In genomic region chr22:17587631-17588030, GRCh38 we compare ENCODE assay signal across 32 cellular contexts. TPM values are rescaled to one million over a fixed set of nuclear protein-coding genes. Genes with fewer than 3 reads are reported as not detected.
DNase-seq lines count a peak whose midpoint lies in the region; ATAC-seq and TF ChIP-seq lines count a peak whose summit lies in the region.
"Had no signal": no experiment of that assay in that cellular context is flagged by ENCODE, and none has a peak within 500 bp of the region (broad histone marks: within the 10 kb centered on the region; RNA-seq: fewer than 3 reads in every experiment).

No MANE protein-coding gene starts in this region.

- H2AFZ ChIP-seq in GM23338 (no peak overlapping the region), trophoblast cell (ENCODE audit: insufficient read depth, low read length, poor library complexity) (no peak overlapping the region), mesenchymal stem cell (ENCODE audit: low read depth, low read length) (no peak overlapping the region)

- H3K9me3 ChIP-seq in trophoblast cell (ENCODE audit: insufficient read depth, low read depth, low read length) (no peaks in the 10 kb centered on the region), mesenchymal stem cell (ENCODE audit: control insufficient read depth, low read length) (no peaks in the 10 kb centered on the region)
- H3K9me3 ChIP-seq: breast epithelium, HAP-1, sigmoid colon, uterus had no signal

- H3K27me3 ChIP-seq in GM23338 (ENCODE audit: insufficient read depth) = no peaks in the 10 kb centered on the region
- no peaks in the 10 kb centered on the region for H3K27me3 ChIP-seq in trophoblast cell (ENCODE audit: insufficient read depth, low read length)
- H3K27me3 ChIP-seq in mesenchymal stem cell (ENCODE audit: control insufficient read depth in 1 of 2, insufficient read depth in 1 of 2, low read length in 2 of 2) = no peaks in the 10 kb centered on the region
- H3K27me3 ChIP-seq: breast epithelium, sigmoid colon, uterus had no signal

- peak; percentile 35 for ATAC-seq in GM23338
- ATAC-seq: effector memory CD8-positive, alpha-beta T cell; stimulated activated memory B cell treated with anti-CD40 and anti-IgM and Interleukin-4, amounts not matched to agents 10 μg/mL and 1 μg/mL and 100 μg/mL, for 72 hours had no signal

- H3K36me3 Mint-ChIP-seq in GM23338 (ENCODE audit: low read depth) (peaks cover 28% of the 10 kb centered on the region), brain (peaks cover 19% of the 10 kb centered on the region)

- H3K14ac ChIP-seq in trophoblast cell (ENCODE audit: low read length) = no peak overlapping the region
- no peak overlapping the region for H3K14ac ChIP-seq in mesenchymal stem cell (ENCODE audit: low read length in 2 of 2)

- H3K27me3 Mint-ChIP-seq in GM23338 (ENCODE audit: insufficient read depth, low read depth, poor library complexity) = no peaks in the 10 kb centered on the region
- no peaks in the 10 kb centered on the region for H3K27me3 Mint-ChIP-seq in brain
- H3K27me3 Mint-ChIP-seq: activated CD4-positive, alpha-beta memory T cell treated with anti-CD3 and anti-CD28 coated beads, Interleukin-2, amount 10 ng/mL, durations not matched to agents 7 days and 5 days; activated naive CD4-positive, alpha-beta T cell treated with anti-CD3 and anti-CD28 coated beads, Interleukin-2, amount 10 ng/mL, durations not matched to agents 7 days and 5 days; effector memory CD8-positive, alpha-beta T cell; progenitor cell of endocrine pancreas; stimulated activated memory B cell treated with anti-CD40 and anti-IgM and Interleukin-4, amounts not matched to agents 10 μg/mL and 1 μg/mL and 100 μg/mL, for 72 hours had no signal

- H2BK120ac ChIP-seq in trophoblast cell (ENCODE audit: insufficient read depth, low read length, poor library complexity) (no peak overlapping the region), mesenchymal stem cell (ENCODE audit: low read depth, low read length) (no peak overlapping the region)

- H3K9me3 Mint-ChIP-seq in GM23338 (no peaks in the 10 kb centered on the region), brain (no peaks in the 10 kb centered on the region)
- H3K9me3 Mint-ChIP-seq: activated CD4-positive, alpha-beta memory T cell treated with anti-CD3 and anti-CD28 coated beads, Interleukin-2, amount 10 ng/mL, durations not matched to agents 7 days and 5 days; activated naive CD4-positive, alpha-beta T cell treated with anti-CD3 and anti-CD28 coated beads, Interleukin-2, amount 10 ng/mL, durations not matched to agents 7 days and 5 days; CD4-positive, alpha-beta memory T cell; effector memory CD8-positive, alpha-beta T cell; stimulated activated memory B cell treated with anti-CD40 and anti-IgM and Interleukin-4, amounts not matched to agents 10 μg/mL and 1 μg/mL and 100 μg/mL, for 72 hours; T-helper 1 cell treated with Interleukin-12 subunit alpha and Interleukin-12 subunit beta and Interleukin-4 antibody, amounts not matched to agents 30 μg/mL and 1 μg/mL, for 36 hours had no signal

- H3K18ac ChIP-seq in trophoblast cell (ENCODE audit: low read length) = no peak overlapping the region
- no peak overlapping the region for H3K18ac ChIP-seq in mesenchymal stem cell (ENCODE audit: low read depth in 1 of 2, low read length in 2 of 2)

- H3K9me2 ChIP-seq in GM23338 (ENCODE audit: insufficient read depth) = no peaks in the 10 kb centered on the region

- H2BK5ac ChIP-seq in trophoblast cell (ENCODE audit: low read depth, low read length, poor library complexity) (no peak overlapping the region), mesenchymal stem cell (ENCODE audit: low read depth, low read length, poor library complexity, severe bottlenecking) (no peak overlapping the region)

- H3K79me1 ChIP-seq in trophoblast cell (ENCODE audit: low read length) = no peaks in the 10 kb centered on the region
- no peaks in the 10 kb centered on the region for H3K79me1 ChIP-seq in mesenchymal stem cell (replicated peaks; ENCODE audit: low read length, poor library complexity, severe bottlenecking)

- H3F3A ChIP-seq in GM23338 (replicated peaks; ENCODE audit: low read depth) = 0 out of 2 replicates have a peak, but pooled peaks cover 3% of the 10 kb centered on the region

- TF ChIP-seq CTCF in GM23338 (conservative IDR thresholded peaks at IDR 0.05; ENCODE audit: low read depth in 2 of 2) (no peak), brain (conservative IDR thresholded peaks at IDR 0.05) (no peak)

- no peaks in the 10 kb centered on the region for H3K79me2 ChIP-seq in GM23338 (replicated peaks; ENCODE audit: insufficient read depth)
- no peaks in the 10 kb centered on the region for H3K79me2 ChIP-seq in trophoblast cell (ENCODE audit: control insufficient read depth, insufficient read depth, low read length, poor library complexity)

- H2BK15ac ChIP-seq in mesenchymal stem cell (ENCODE audit: low read depth, poor library complexity, severe bottlenecking) = no peak overlapping the region

- H3K27ac Mint-ChIP-seq in GM23338 (no peak overlapping the region), brain (peak overlapping the region in 3 of 5 experiments; percentile 12 to 77 (median 63))
- H3K27ac Mint-ChIP-seq: activated CD4-positive, alpha-beta memory T cell treated with anti-CD3 and anti-CD28 coated beads, Interleukin-2, amount 10 ng/mL, durations not matched to agents 7 days and 5 days; activated naive CD4-positive, alpha-beta T cell treated with anti-CD3 and anti-CD28 coated beads, Interleukin-2, amount 10 ng/mL, durations not matched to agents 7 days and 5 days; effector memory CD8-positive, alpha-beta T cell; progenitor cell of endocrine pancreas; stimulated activated memory B cell treated with anti-CD40 and anti-IgM and Interleukin-4, amounts not matched to agents 10 μg/mL and 1 μg/mL and 100 μg/mL, for 72 hours; T-helper 1 cell treated with Interleukin-12 subunit alpha and Interleukin-12 subunit beta and Interleukin-4 antibody, amounts not matched to agents 30 μg/mL and 1 μg/mL, for 36 hours had no signal

- H2BK12ac ChIP-seq in trophoblast cell (ENCODE audit: low read length) (no peak overlapping the region), mesenchymal stem cell (ENCODE audit: low read length in 2 of 2) (no peak overlapping the region)

- H4K12ac ChIP-seq in trophoblast cell (ENCODE audit: low read depth, low read length) = no peak overlapping the region

- no peak overlapping the region for H4K8ac ChIP-seq in trophoblast cell (ENCODE audit: low read depth, low read length)
- no peak overlapping the region for H4K8ac ChIP-seq in mesenchymal stem cell (ENCODE audit: low read length)

- H3K4me3 Mint-ChIP-seq in GM23338 = no peak overlapping the region
- H3K4me3 Mint-ChIP-seq in brain = no peak overlapping the region
- H3K4me3 Mint-ChIP-seq: activated CD4-positive, alpha-beta memory T cell treated with anti-CD3 and anti-CD28 coated beads, Interleukin-2, amount 10 ng/mL, durations not matched to agents 7 days and 5 days; activated naive CD4-positive, alpha-beta T cell treated with anti-CD3 and anti-CD28 coated beads, Interleukin-2, amount 10 ng/mL, durations not matched to agents 7 days and 5 days; CD4-positive, alpha-beta memory T cell; effector memory CD8-positive, alpha-beta T cell; stimulated activated memory B cell treated with anti-CD40 and anti-IgM and Interleukin-4, amounts not matched to agents 10 μg/mL and 1 μg/mL and 100 μg/mL, for 72 hours; T-helper 1 cell treated with Interleukin-12 subunit alpha and Interleukin-12 subunit beta and Interleukin-4 antibody, amounts not matched to agents 30 μg/mL and 1 μg/mL, for 36 hours had no signal

- H2AK5ac ChIP-seq in trophoblast cell (ENCODE audit: low read length) (no peak overlapping the region), mesenchymal stem cell (ENCODE audit: low read length, severe bottlenecking) (no peak overlapping the region)

- H3K27ac ChIP-seq in GM23338 (ENCODE audit: low read depth) (no peak overlapping the region), trophoblast cell (ENCODE audit: low read depth, low read length) (no peak overlapping the region), mesenchymal stem cell (ENCODE audit: low read length, poor library complexity, severe bottlenecking) (no peak overlapping the region)
- H3K27ac ChIP-seq: breast epithelium, sigmoid colon, uterus had no signal

- H3K4ac ChIP-seq in trophoblast cell (ENCODE audit: low read depth, low read length) (no peak overlapping the region), mesenchymal stem cell (ENCODE audit: low read depth in 1 of 2, low read length in 2 of 2) (no peak overlapping the region)

- H4K20me1 ChIP-seq in GM23338 (replicated peaks; ENCODE audit: insufficient read depth) = no peaks in the 10 kb centered on the region

- no peak overlapping the region for H4K91ac ChIP-seq in trophoblast cell (ENCODE audit: low read depth, low read length)
- H4K91ac ChIP-seq in mesenchymal stem cell (ENCODE audit: low read length) = no peak overlapping the region

- H3K9ac ChIP-seq in trophoblast cell (ENCODE audit: low read length) (no peak overlapping the region), mesenchymal stem cell (ENCODE audit: low read length) (no peak overlapping the region)

- H3K4me1 ChIP-seq in GM23338 (ENCODE audit: insufficient read depth) (no peaks in the 10 kb centered on the region), trophoblast cell (ENCODE audit: control insufficient read depth in 1 of 2, insufficient read depth in 2 of 2, low read length in 2 of 2) (no peaks in the 10 kb centered on the region), mesenchymal stem cell (ENCODE audit: control insufficient read depth, insufficient read depth, low read depth, low read length) (no peaks in the 10 kb centered on the region)
- H3K4me1 ChIP-seq: breast epithelium, HAP-1, sigmoid colon, uterus had no signal

- peaks cover 13% of the 10 kb centered on the region for H3K36me3 ChIP-seq in GM23338 (ENCODE audit: insufficient read depth)
- peaks cover 22 to 35% of the 10 kb centered on the region in 2 experiments for H3K36me3 ChIP-seq in trophoblast cell (ENCODE audit: control insufficient read depth in 1 of 2, insufficient read depth in 2 of 2, low read length in 2 of 2)
- H3K36me3 ChIP-seq in mesenchymal stem cell (ENCODE audit: control insufficient read depth in 1 of 2, insufficient read depth in 2 of 2, low read depth in 1 of 2, low read length in 2 of 2) = peaks cover 38 to 39% of the 10 kb centered on the region in 2 experiments
- H3K36me3 ChIP-seq: breast epithelium, uterus had no signal

- H3K4me3 ChIP-seq in GM23338 (no peak overlapping the region), trophoblast cell (ENCODE audit: low read depth, low read length) (peak overlapping the region; percentile 35), mesenchymal stem cell (ENCODE audit: insufficient read depth in 1 of 2, low read depth in 1 of 2, low read length in 2 of 2) (no peak overlapping the region)
- H3K4me3 ChIP-seq: breast epithelium, HAP-1, sigmoid colon, uterus had no signal

- DNase-seq in NCI-H748 (lab: John Stamatoyannopoulos, UW; ENCODE audit: unreplicated experiment) (peak; percentile 8), NCI-H748 treated with DMSO at 0.1 percent for 48 hours (lab: John Stamatoyannopoulos, UW) (no peak), GM23338 (ENCODE audit: low spot score) (no peak), trophoblast cell (no peak), middle frontal gyrus (ENCODE audit: extremely low spot score, low spot score) (no peak), NCI-H526 treated with DMSO at 0.1 percent for 48 hours (lab: John Stamatoyannopoulos, UW) (no peak), mesenchymal stem cell (no peak)
- DNase-seq: activated CD4-positive, alpha-beta memory T cell treated with anti-CD3 and anti-CD28 coated beads, Interleukin-2, amount 10 ng/mL, durations not matched to agents 7 days and 5 days; activated CD4-positive, alpha-beta T cell treated with anti-CD3 and anti-CD28 coated beads for 1 hour; activated CD8-positive, alpha-beta memory T cell treated with anti-CD3 and anti-CD28 coated beads, Interleukin-2, amount 50 U/mL, for 48 hours; activated naive CD4-positive, alpha-beta T cell treated with anti-CD3 and anti-CD28 coated beads, Interleukin-2, amount 10 ng/mL, durations not matched to agents 7 days and 5 days; AML-193; amniotic stem cell; CD4-positive, alpha-beta memory T cell; cortex of kidney; DMS153; effector memory CD8-positive, alpha-beta T cell; erythroblast; GF-D8; islet precursor cell; NCI-H1105; NCI-H187 treated with DMSO at 0.1 percent for 48 hours; sigmoid colon; stimulated activated CD4-positive, alpha-beta T cell treated with anti-CD3 and anti-CD28 coated beads, Interleukin-4, amount 100 ng/mL, for 4 hours; uterus had no signal

- H3K4me2 ChIP-seq in GM23338 (no peak overlapping the region), trophoblast cell (ENCODE audit: low read length) (no peak overlapping the region), mesenchymal stem cell (ENCODE audit: low read length, poor library complexity, severe bottlenecking) (no peak overlapping the region)

- no CpG with 5 or more reads among the region's 14 CpGs for WGBS in trophoblast cell (ENCODE audit: extremely low coverage, insufficient coverage, insufficient read length)
- WGBS in mesenchymal stem cell = 92% methylated on average over 14 of the region's 14 CpGs

- H3K4me1 Mint-ChIP-seq in GM23338 (no peaks in the 10 kb centered on the region; the same call in 2 of the 3 replicates), brain (no peaks in the 10 kb centered on the region)
- H3K4me1 Mint-ChIP-seq: activated CD4-positive, alpha-beta memory T cell treated with anti-CD3 and anti-CD28 coated beads, Interleukin-2, amount 10 ng/mL, durations not matched to agents 7 days and 5 days; activated naive CD4-positive, alpha-beta T cell treated with anti-CD3 and anti-CD28 coated beads, Interleukin-2, amount 10 ng/mL, durations not matched to agents 7 days and 5 days; CD4-positive, alpha-beta memory T cell; stimulated activated memory B cell treated with anti-CD40 and anti-IgM and Interleukin-4, amounts not matched to agents 10 μg/mL and 1 μg/mL and 100 μg/mL, for 72 hours had no signal

- no peak overlapping the region for H3K23ac ChIP-seq in trophoblast cell (ENCODE audit: low read length)
- H3K23ac ChIP-seq in mesenchymal stem cell (ENCODE audit: low read length in 2 of 2) = no peak overlapping the region

RNA-seq across cellular contexts. Expression of gene SLC25A18, which starts 24.3 kb away (rescaled TPM):
- total RNA-seq in GM23338 (2014; rRNA removed; shearing (Covaris generic)) = 0.47 and 1.9 TPM in 2 replicates
- 0.57 and 1.2 TPM in 2 replicates for polyA plus RNA-seq in GM23338 (2016; fragmentation: Nextera tagmentation; extraction: Ambion mirVana)
- polyA plus RNA-seq in brain (ENCODE audit: insufficient read depth, low read depth, low replicate concordance) = 40.2 TPM
- 0.31 and 0.37 TPM in 2 replicates for polyA plus RNA-seq in trophoblast cell (2013)
- polyA plus RNA-seq in mesenchymal stem cell (2013, experiment 1 of 2) = 0.10 TPM
- polyA plus RNA-seq in mesenchymal stem cell (2013, experiment 2 of 2) = 0.07 TPM
- total RNA-seq: activated CD4-positive, alpha-beta memory T cell treated with anti-CD3 and anti-CD28 coated beads, Interleukin-2, amount 10 ng/mL, durations not matched to agents 7 days and 5 days; CD4-positive, alpha-beta memory T cell; SK-MEL-5 had no signal

RNA-seq across cellular contexts. Expression of gene ATP6V1E1, which starts 40.9 kb away (rescaled TPM):
- total RNA-seq in GM23338 (2014; rRNA removed; shearing (Covaris generic)) = 74.5 and 74.8 TPM in 2 replicates
- polyA plus RNA-seq in GM23338 (2016; fragmentation: Nextera tagmentation; extraction: Ambion mirVana) (81.7 and 82.9 TPM in 2 replicates), brain (ENCODE audit: insufficient read depth, low read depth, low replicate concordance) (250 TPM)
- 173 and 177 TPM in 2 replicates for polyA plus RNA-seq in trophoblast cell (2013)
- 206 TPM for polyA plus RNA-seq in mesenchymal stem cell (2013, experiment 1 of 2)
- polyA plus RNA-seq in mesenchymal stem cell (2013, experiment 2 of 2) = 208 TPM

RNA-seq across cellular contexts. Expression of gene BCL2L13, which starts 50.9 kb away (rescaled TPM):
- total RNA-seq in GM23338 (2014; rRNA removed; shearing (Covaris generic)) = 29.7 and 32.3 TPM in 2 replicates
- polyA plus RNA-seq in GM23338 (2016; fragmentation: Nextera tagmentation; extraction: Ambion mirVana) = 21.3 and 22.4 TPM in 2 replicates
- 39.7 TPM for polyA plus RNA-seq in brain (ENCODE audit: insufficient read depth, low read depth, low replicate concordance)
- 20.8 and 21.8 TPM in 2 replicates for polyA plus RNA-seq in trophoblast cell (2013)
- 32.3 TPM for polyA plus RNA-seq in mesenchymal stem cell (2013, experiment 1 of 2)
- 31.2 TPM for polyA plus RNA-seq in mesenchymal stem cell (2013, experiment 2 of 2)

Comparison
In these comparisons a context has a peak if more than half of its experiments do, and no peak if none do; other contexts are left out.
1. RNA of gene SLC25A18, which starts 24.3 kb away (polyA plus RNA-seq): 40.2 TPM in brain (single experiment); 0.57 to 1.2 TPM in GM23338; every median in the first group is over 10 times any median in the second.